In the genomic region with DNA sequence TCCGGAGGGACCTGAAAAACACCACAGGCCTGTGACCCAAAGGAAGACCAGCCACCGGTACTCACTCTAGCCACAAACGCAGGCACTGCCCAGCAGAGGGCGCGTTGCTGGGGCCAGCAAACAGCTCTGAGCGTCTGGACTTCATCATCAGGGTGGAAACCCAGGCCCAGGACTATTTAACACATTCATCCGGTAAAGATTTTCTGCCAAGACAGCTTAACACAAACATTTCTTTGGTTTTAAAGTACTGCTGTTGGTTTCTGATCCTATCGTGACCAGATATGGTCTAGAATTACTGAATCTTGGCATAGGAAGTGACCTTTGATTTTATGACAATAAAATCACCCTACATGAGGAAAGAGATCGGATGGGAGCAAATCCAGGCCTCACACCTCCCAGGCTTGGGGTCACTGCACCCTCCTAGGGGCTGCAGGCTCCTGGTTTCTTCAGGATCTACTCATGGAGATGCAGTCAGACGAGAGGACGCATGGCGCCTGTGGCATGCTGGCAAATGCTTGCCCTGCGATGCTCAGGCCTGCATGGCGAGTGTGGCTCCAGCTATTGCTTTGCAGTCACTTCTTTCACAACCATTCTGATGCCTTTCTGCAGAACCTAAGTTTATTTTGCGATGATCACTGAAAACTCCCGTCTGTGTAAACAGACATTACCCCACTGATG, we compare ENCODE assay signal across 1 cellular context.
TF ChIP-seq lines count a peak whose summit lies in the region.

No MANE protein-coding gene starts in this region.

TF ChIP-seq in K562, 482 proteins besides CTCF, POLR2A, EP300 and RAD21 (continued from another document):
- TF ChIP-seq, protein P1, sequence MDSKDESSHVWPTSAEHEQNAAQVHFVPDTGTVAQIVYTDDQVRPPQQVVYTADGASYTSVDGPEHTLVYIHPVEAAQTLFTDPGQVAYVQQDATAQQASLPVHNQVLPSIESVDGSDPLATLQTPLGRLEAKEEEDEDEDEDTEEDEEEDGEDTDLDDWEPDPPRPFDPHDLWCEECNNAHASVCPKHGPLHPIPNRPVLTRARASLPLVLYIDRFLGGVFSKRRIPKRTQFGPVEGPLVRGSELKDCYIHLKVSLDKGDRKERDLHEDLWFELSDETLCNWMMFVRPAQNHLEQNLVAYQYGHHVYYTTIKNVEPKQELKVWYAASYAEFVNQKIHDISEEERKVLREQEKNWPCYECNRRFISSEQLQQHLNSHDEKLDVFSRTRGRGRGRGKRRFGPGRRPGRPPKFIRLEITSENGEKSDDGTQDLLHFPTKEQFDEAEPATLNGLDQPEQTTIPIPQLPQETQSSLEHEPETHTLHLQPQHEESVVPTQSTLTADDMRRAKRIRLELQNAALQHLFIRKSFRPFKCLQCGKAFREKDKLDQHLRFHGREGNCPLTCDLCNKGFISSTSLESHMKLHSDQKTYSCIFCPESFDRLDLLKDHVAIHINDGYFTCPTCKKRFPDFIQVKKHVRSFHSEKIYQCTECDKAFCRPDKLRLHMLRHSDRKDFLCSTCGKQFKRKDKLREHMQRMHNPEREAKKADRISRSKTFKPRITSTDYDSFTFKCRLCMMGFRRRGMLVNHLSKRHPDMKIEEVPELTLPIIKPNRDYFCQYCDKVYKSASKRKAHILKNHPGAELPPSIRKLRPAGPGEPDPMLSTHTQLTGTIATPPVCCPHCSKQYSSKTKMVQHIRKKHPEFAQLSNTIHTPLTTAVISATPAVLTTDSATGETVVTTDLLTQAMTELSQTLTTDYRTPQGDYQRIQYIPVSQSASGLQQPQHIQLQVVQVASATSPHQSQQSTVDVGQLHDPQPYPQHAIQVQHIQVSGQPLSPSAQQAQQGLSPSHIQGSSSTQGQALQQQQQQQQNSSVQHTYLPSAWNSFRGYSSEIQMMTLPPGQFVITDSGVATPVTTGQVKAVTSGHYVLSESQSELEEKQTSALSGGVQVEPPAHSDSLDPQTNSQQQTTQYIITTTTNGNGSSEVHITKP (IDR thresholded peaks at IDR 0.05; ENCODE audit: partially characterized antibody), result peak; percentile 50
- TF ChIP-seq HMG20A (CRISPR knock-in tag; conservative IDR thresholded peaks at IDR 0.05), result no peak
